In genomic region chr1:55869050-55869449, GRCh38 we compare ENCODE assay signal across 13 cellular contexts.
DNase-seq lines count a peak whose midpoint lies in the region; ATAC-seq and TF ChIP-seq lines count a peak whose summit lies in the region.
"Had no signal": no experiment of that assay in that cellular context is flagged by ENCODE, and none has a peak within 500 bp of the region (broad histone marks: within the 10 kb centered on the region; RNA-seq: fewer than 3 reads in every experiment).

No MANE protein-coding gene starts in this region.

- TF ChIP-seq CTCF in heart right ventricle (IDR thresholded peaks at IDR 0.05) (no peak), retinal pigment epithelial cell (conservative IDR thresholded peaks at IDR 0.05; ENCODE audit: low read depth, low read length) (no peak)

- peaks cover 0 to 20% (median 5%) of the 10 kb centered on the region in 9 donors for H3K4me1 ChIP-seq in heart right ventricle
- H3K4me1 ChIP-seq: stomach had no signal

- WGBS in heart right ventricle, 2 donors = 36% methylated on average over 1 of the region's 1 CpG

- no peaks in the 10 kb centered on the region for H3K9me3 ChIP-seq in heart right ventricle
- H3K9me3 ChIP-seq: MG63, stomach had no signal

- DNase-seq in GM03348 (ENCODE audit: low spot score) (peak; percentile 11), NCI-H774 (lab: John Stamatoyannopoulos, UW) (peak; percentile 81), heart right ventricle (peak; percentile 52 to 54), retinal pigment epithelial cell (ENCODE audit: low read depth) (peak; percentile 86), NAMALWA (ENCODE audit: low spot score) (no peak), cerebellum (ENCODE audit: low spot score) (no peak)
- no peak for DNase-seq in activated naive CD4-positive, alpha-beta T cell treated with anti-CD3 and anti-CD28 coated beads, Interleukin-2, amount 50 U/mL, for 16 hours
- DNase-seq: activated CD4-positive, CD25-positive, alpha-beta regulatory T cell; activated T-cell treated with anti-CD3 and anti-CD28 coated beads, Interleukin-2, amount 50 U/mL, for 1 hour; MG63; NCI-H526; stomach had no signal

- intact Hi-C loops in heart right ventricle (cut with DNase I) = loop anchor here in 1 of 10 donors (10.0 kb wide), 1 partner anchor 716 kb away; no protein-coding TSS in a partner anchor

- H3K27me3 ChIP-seq in heart right ventricle = no peaks in the 10 kb centered on the region
- H3K27me3 ChIP-seq: MG63, stomach had no signal

- no peak overlapping the region for H3K27ac ChIP-seq in heart right ventricle
- H3K27ac ChIP-seq: stomach had no signal

- no peaks in the 10 kb centered on the region for H3K36me3 ChIP-seq in heart right ventricle
- H3K36me3 ChIP-seq: MG63, stomach had no signal

- H3K4me3 ChIP-seq in heart right ventricle (no peak overlapping the region), retinal pigment epithelial cell (ENCODE audit: low read length) (no peak overlapping the region)
- H3K4me3 ChIP-seq: MG63, stomach had no signal

- ATAC-seq in heart right ventricle (peak in 6 of 8 donors; percentile 42 to 82 (median 61)), HG02763 (IDR thresholded peaks at IDR 0.05; ENCODE audit: unreplicated experiment) (no peak)

Comparison
In these comparisons a context has a peak if more than half of its experiments do, and no peak if none do; other contexts are left out.
1. DNase-seq: peak in GM03348 (single experiment), NCI-H774 (single experiment), heart right ventricle (2 of 2) and retinal pigment epithelial cell (single experiment); none in NAMALWA (single experiment), activated naive CD4-positive, alpha-beta T cell treated with anti-CD3 and anti-CD28 coated beads, Interleukin-2, amount 50 U/mL, for 16 hours (single experiment) and cerebellum (single experiment).